Comparison of ENCODE assay signal across 9 cellular contexts in the genomic region with DNA sequence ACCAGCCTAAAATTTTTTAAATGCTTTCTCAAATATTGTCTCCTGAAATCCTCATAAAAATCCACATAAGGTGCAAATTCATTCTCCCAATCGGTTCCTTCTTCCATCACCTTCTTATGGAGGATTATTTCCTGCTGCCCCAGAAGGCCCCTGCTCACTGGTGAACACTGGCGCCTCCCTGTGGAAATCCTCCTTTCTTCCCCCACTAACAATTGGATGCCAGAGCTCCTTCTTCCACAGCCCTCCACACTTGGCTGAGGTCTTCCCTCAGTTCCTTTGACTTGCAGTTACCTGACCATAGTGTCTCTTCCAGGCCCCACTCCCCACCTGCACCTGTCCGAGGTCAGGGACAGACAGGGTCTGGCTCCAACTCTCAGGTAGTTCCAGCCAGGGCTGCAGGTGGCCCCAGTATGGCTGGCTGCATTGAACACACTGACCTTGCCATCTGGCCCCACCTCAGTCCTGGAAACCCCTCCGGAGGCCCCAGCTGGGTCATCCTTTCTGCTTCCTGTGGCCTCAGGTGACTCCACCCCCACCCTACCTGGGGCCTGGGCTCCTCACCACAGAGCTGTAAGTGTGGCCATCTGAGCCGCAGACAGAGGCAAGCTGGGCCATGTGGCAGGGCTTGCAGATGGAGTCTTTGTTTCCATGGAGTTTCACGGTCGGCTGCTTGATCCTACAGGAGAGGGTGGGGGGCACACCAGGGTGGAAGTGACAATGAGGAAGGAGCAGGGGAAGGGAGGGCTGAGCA.
A peak's percentile ranks its signal among the peaks of the same experiment; 100 is the strongest.
DNase-seq lines count a peak whose midpoint lies in the region; ATAC-seq and TF ChIP-seq lines count a peak whose summit lies in the region.
"Had no signal": no experiment of that assay in that cellular context is flagged by ENCODE, and none has a peak within 500 bp of the region (broad histone marks: within the 10 kb centered on the region; RNA-seq: fewer than 3 reads in every experiment).

No MANE protein-coding gene starts in this region.

- no peak for DNase-seq in AG09309 (ENCODE audit: low read depth)
- DNase-seq in ELR (ENCODE audit: low read depth): peak; percentile 35
- DNase-seq in NCI-H82 treated with DMSO at 0.1 percent for 48 hours (lab: John Stamatoyannopoulos, UW; ENCODE audit: unreplicated experiment): peak; percentile 12
- no peak for DNase-seq in fibroblast of mammary gland (ENCODE audit: low read depth)
- no peak for DNase-seq in activated effector memory CD4-positive, alpha-beta T cell treated with anti-CD3 and anti-CD28 coated beads, Interleukin-2, amount 50 U/mL, for 16 hours
- DNase-seq in foreskin melanocyte: no peak
- no peak for DNase-seq in head of caudate nucleus

- no peak overlapping the region for H3K4me3 ChIP-seq in AG09309 (ENCODE audit: control insufficient read depth, low read depth, low read length)
- no peak overlapping the region for H3K4me3 ChIP-seq in fibroblast of mammary gland (ENCODE audit: control insufficient read depth, low read depth, low read length)
- H3K4me3 ChIP-seq: smooth muscle cell had no signal

- peak; percentile 15 for TF ChIP-seq CTCF in AG09309 (IDR thresholded peaks at IDR 0.05; ENCODE audit: control insufficient read depth, insufficient read depth, low read depth, low read length, missing control alignments)
- TF ChIP-seq CTCF in fibroblast of mammary gland (conservative IDR thresholded peaks at IDR 0.05; ENCODE audit: control insufficient read depth, insufficient read depth, low read depth, low read length): peak; percentile 29

- no peak for ATAC-seq in GM18502 (IDR thresholded peaks at IDR 0.05; ENCODE audit: poor library complexity, unreplicated experiment)

- intact Hi-C loops in head of caudate nucleus (cut with DNase I): no loop called here

Comparison
In these comparisons a context has a peak if more than half of its experiments do, and no peak if none do; other contexts are left out.
1. DNase-seq: peak in ELR (single experiment) and NCI-H82 treated with DMSO at 0.1 percent for 48 hours (single experiment); none in AG09309 (single experiment), fibroblast of mammary gland (single experiment), activated effector memory CD4-positive, alpha-beta T cell treated with anti-CD3 and anti-CD28 coated beads, Interleukin-2, amount 50 U/mL, for 16 hours (single experiment), foreskin melanocyte (single experiment) and head of caudate nucleus (0 of 42).